ENCODE assay signal across 8 cellular contexts in genomic region chr21:34367320-34367935, GRCh38. TPM values are rescaled to one million over a fixed set of nuclear protein-coding genes. Genes with fewer than 3 reads are reported as not detected.
A peak's percentile ranks its signal among the peaks of the same experiment; 100 is the strongest.
DNase-seq lines count a peak whose midpoint lies in the region; ATAC-seq and TF ChIP-seq lines count a peak whose summit lies in the region.

No MANE protein-coding gene starts in this region.

- no peak for TF ChIP-seq EP300 in neural cell (conservative IDR thresholded peaks at IDR 0.05; ENCODE audit: poor library complexity, severe bottlenecking)

- peak; percentile 81 for DNase-seq in BJ (ENCODE audit: low read depth)
- DNase-seq in NCI-H2196 treated with DMSO at 0.1 percent for 48 hours (lab: John Stamatoyannopoulos, UW; ENCODE audit: unreplicated experiment) = peak; percentile 20
- peak; percentile 59 for DNase-seq in activated CD4-positive, alpha-beta T cell treated with anti-CD3 and anti-CD28 coated beads for 48 hours

- H3K79me2 ChIP-seq in neural cell (replicated peaks; ENCODE audit: insufficient read depth, low read length) = no peaks in the 10 kb centered on the region

- H3K9me3 ChIP-seq in neural cell (ENCODE audit: low read length) = no peaks in the 10 kb centered on the region

- H3K27ac ChIP-seq in neural cell (ENCODE audit: low read length) = no peak overlapping the region

- H3F3A ChIP-seq in neural cell (ENCODE audit: insufficient read depth, low read length, poor library complexity, severe bottlenecking) = no peaks in the 10 kb centered on the region

- H2AFZ ChIP-seq in neural cell (ENCODE audit: low read depth, low read length) = no peak overlapping the region

- ATAC-seq in GM19351 (IDR thresholded peaks at IDR 0.05; ENCODE audit: unreplicated experiment) (peak; percentile 51), esophagus mucosa (peak; percentile 79), GM18858 (IDR thresholded peaks at IDR 0.05; ENCODE audit: unreplicated experiment) (no peak), GM21367 (IDR thresholded peaks at IDR 0.05; ENCODE audit: unreplicated experiment) (no peak)

- TF ChIP-seq RAD21 in neural cell (conservative IDR thresholded peaks at IDR 0.05) = peak; percentile 79

- no peak overlapping the region for H3K9ac ChIP-seq in neural cell (ENCODE audit: low read length)

- CTCF ChIA-PET in BJ (lab: Yijun Ruan, JAX) = interaction anchor here (0.8 to 4.6 kb wide), 18 partner anchors 9 to 1661 kb away, joined by 3 to 21 read pairs (median 3); no protein-coding TSS in a partner anchor

- no peak overlapping the region for H3K4me2 ChIP-seq in neural cell (ENCODE audit: low read length)

- TF ChIP-seq CTCF in BJ (IDR thresholded peaks at IDR 0.05; ENCODE audit: insufficient read depth, low read depth, low read length) (peak; percentile 86), neural cell (IDR thresholded peaks at IDR 0.05; ENCODE audit: poor library complexity, severe bottlenecking) (peak; percentile 82)

- POLR2A ChIA-PET in BJ (lab: Charles Lee) = no interaction called here

- no peaks in the 10 kb centered on the region for H3K36me3 ChIP-seq in BJ (ENCODE audit: control insufficient read depth, insufficient read depth, low read length)
- no peaks in the 10 kb centered on the region for H3K36me3 ChIP-seq in neural cell (ENCODE audit: insufficient read depth, low read length)

- no peaks in the 10 kb centered on the region; the same call in 1 of the 2 replicates for H3K27me3 ChIP-seq in BJ (ENCODE audit: control insufficient read depth, insufficient read depth, low read length)
- H3K27me3 ChIP-seq in neural cell (ENCODE audit: insufficient read depth, low read depth, low read length) = no peaks in the 10 kb centered on the region

- no peaks in the 10 kb centered on the region for H4K20me1 ChIP-seq in neural cell (ENCODE audit: insufficient read depth)

- no peaks in the 10 kb centered on the region for H3K9me2 ChIP-seq in neural cell (ENCODE audit: insufficient read depth, low read length)

- no peak overlapping the region for H3K4me3 ChIP-seq in BJ (ENCODE audit: low read depth, low read length)
- no peak overlapping the region for H3K4me3 ChIP-seq in neural cell (ENCODE audit: low read length)

TF ChIP-seq in neural cell, 6 proteins besides CTCF, POLR2A, EP300 and RAD21:
- TF ChIP-seq REST (IDR thresholded peaks at IDR 0.05; ENCODE audit: borderline replicate concordance) (no peak), TAF1 (IDR thresholded peaks at IDR 0.05; ENCODE audit: low read depth) (no peak), SMC3 (conservative IDR thresholded peaks at IDR 0.05; ENCODE audit: poor library complexity) (peak; percentile 84), MXI1 (conservative IDR thresholded peaks at IDR 0.05; ENCODE audit: poor library complexity, severe bottlenecking) (no peak), POLR2AphosphoS5 (IDR thresholded peaks at IDR 0.05) (no peak), EZH2 (IDR thresholded peaks at IDR 0.05; ENCODE audit: borderline replicate concordance, insufficient read depth, low read length, poor library complexity, severe bottlenecking) (no peak)

RNA-seq across cellular contexts. Expression of gene KCNE2, which starts 3.6 kb away (rescaled TPM):
- polyA plus RNA-seq in BJ (2011; rRNA removed) (not detected in 2 replicates), neural cell (0.25 and 0.30 TPM in 2 replicates)
- not detected in 2 replicates for polyA minus RNA-seq in BJ (2011; rRNA and poly(A)+ RNA removed)
- not detected for total RNA-seq in esophagus mucosa
- polyA minus RNA-seq in neural cell = not detected in 2 replicates

RNA-seq across cellular contexts. Expression of gene SMIM11, which starts 7.9 kb away (rescaled TPM):
- polyA plus RNA-seq in BJ (2011; rRNA removed) (8.6 and 10.5 TPM in 2 replicates), neural cell (43.2 and 100 TPM in 2 replicates)
- polyA minus RNA-seq in BJ (2011; rRNA and poly(A)+ RNA removed) = 4.2 and 4.5 TPM in 2 replicates
- total RNA-seq in esophagus mucosa = 2.6 TPM
- polyA minus RNA-seq in neural cell = 15.1 and 42.0 TPM in 2 replicates

RNA-seq across cellular contexts. Expression of gene SMIM34, which starts 56.3 kb away (rescaled TPM):
- polyA plus RNA-seq in BJ (2011; rRNA removed) (not detected in 2 replicates), neural cell (not detected in 2 replicates)
- polyA minus RNA-seq in BJ (2011; rRNA and poly(A)+ RNA removed) = not detected in 2 replicates
- not detected for total RNA-seq in esophagus mucosa
- not detected in 2 replicates for polyA minus RNA-seq in neural cell

Comparison
In these comparisons a context has a peak if more than half of its experiments do, and no peak if none do; other contexts are left out.
1. DNase-seq: peak in every context shown above with its lines; median percentile 81 in BJ; 59 in activated CD4-positive, alpha-beta T cell treated with anti-CD3 and anti-CD28 coated beads for 48 hours; 20 in NCI-H2196 treated with DMSO at 0.1 percent for 48 hours.
2. ATAC-seq: peak in GM19351 (single experiment) and esophagus mucosa (single experiment); none in GM18858 (single experiment) and GM21367 (single experiment).